In the genomic region with DNA sequence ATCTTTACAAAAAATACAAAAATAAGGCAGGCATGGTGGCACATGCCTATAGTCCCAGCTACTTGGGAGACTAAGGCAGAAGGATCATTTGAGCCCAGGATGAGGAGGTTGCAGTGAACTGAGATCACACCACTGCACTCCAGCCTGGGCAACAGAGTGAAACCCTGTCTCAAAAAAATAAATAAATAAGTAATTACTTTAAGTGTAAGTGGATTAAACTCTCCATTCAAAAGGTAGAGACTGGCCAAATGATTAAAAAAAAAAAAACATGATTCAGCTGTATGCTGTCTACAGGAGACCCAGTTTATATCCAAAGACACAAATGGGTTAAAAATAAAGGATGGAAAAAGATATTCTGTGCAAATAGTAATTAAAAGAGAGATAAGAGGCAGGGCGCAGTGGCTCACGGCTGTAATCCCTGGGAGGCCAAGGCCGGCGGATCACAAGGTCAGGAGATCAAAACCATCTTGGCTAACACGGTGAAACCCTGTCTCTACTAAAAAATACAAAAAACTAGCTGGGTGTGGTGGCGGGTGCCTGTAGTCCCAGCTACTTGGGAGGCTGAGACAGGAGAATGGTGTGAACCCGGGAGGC, we compare ENCODE assay signal across 3 cellular contexts.
TF ChIP-seq lines count a peak whose summit lies in the region.

No MANE protein-coding gene starts in this region.

TF ChIP-seq in HEK293, 187 proteins besides CTCF, POLR2A, EP300 and RAD21:
- TF ChIP-seq SETDB1 (IDR thresholded peaks at IDR 0.05; ENCODE audit: insufficient read length, low read length), result peak; percentile 17

TF ChIP-seq in K562, 482 proteins besides CTCF, POLR2A, EP300 and RAD21:
- TF ChIP-seq ZNF316 (IDR thresholded peaks at IDR 0.05) (peak; percentile 33; the same call in 1 of the 2 replicates), ZNF384 (IDR thresholded peaks at IDR 0.05; ENCODE audit: low read depth, low read length) (peak; percentile 32; the same call in 1 of the 2 replicates), ZNF507 (tag; conservative IDR thresholded peaks at IDR 0.05) (peak; percentile 94), ZNF354B (CRISPR knock-in tag; IDR thresholded peaks at IDR 0.05) (peak; percentile 45; the same call in 1 of the 2 replicates)

TF ChIP-seq in HepG2, 621 proteins besides CTCF, POLR2A, EP300 and RAD21:
- TF ChIP-seq ZNF652 (CRISPR knock-in tag; IDR thresholded peaks at IDR 0.05; ENCODE audit: borderline replicate concordance, low read depth) (peak; percentile 71), HMG20B (CRISPR knock-in tag; conservative IDR thresholded peaks at IDR 0.05) (0 out of 2 replicates have a peak, but pooled peaks have one; percentile 49), NR2F6 (IDR thresholded peaks at IDR 0.05) (peak; percentile 74), NR2F6 (CRISPR knock-in tag; IDR thresholded peaks at IDR 0.05) (peak; percentile 46; the same call in 1 of the 2 replicates), ZNF18 (CRISPR knock-in tag; IDR thresholded peaks at IDR 0.05; ENCODE audit: insufficient replicate concordance) (peak; percentile 31), NR2F1 (CRISPR knock-in tag; IDR thresholded peaks at IDR 0.05) (peak in 1 of 2 experiments; percentile 59; a peak in 2 of 4 replicates), NR2F2 (IDR thresholded peaks at IDR 0.05; ENCODE audit: borderline replicate concordance, low read depth) (peak; percentile 63; the same call in 1 of the 2 replicates), ZNF460 (CRISPR knock-in tag; IDR thresholded peaks at IDR 0.05; ENCODE audit: borderline replicate concordance) (peak; percentile 65; the same call in 1 of the 2 replicates), BCL6 (CRISPR knock-in tag; IDR thresholded peaks at IDR 0.05) (0 out of 2 replicates have a peak, but pooled peaks have one; percentile 12), SALL1 (CRISPR knock-in tag; IDR thresholded peaks at IDR 0.05) (0 out of 2 replicates have a peak, but pooled peaks have one; percentile 11), TCF7 (IDR thresholded peaks at IDR 0.05; ENCODE audit: low read depth) (0 out of 2 replicates have a peak, but pooled peaks have one; percentile 25)
